ENCODE assay signal across 8 cellular contexts in genomic region chr12:124861492-124861891, GRCh38. TPM values are rescaled to one million over a fixed set of nuclear protein-coding genes. Genes with fewer than 3 reads are reported as not detected.
DNase-seq lines count a peak whose midpoint lies in the region; ATAC-seq and TF ChIP-seq lines count a peak whose summit lies in the region.

No MANE protein-coding gene starts in this region.

- no peak for ATAC-seq in GM18858 (IDR thresholded peaks at IDR 0.05; ENCODE audit: unreplicated experiment)
- ATAC-seq in GM21381 (IDR thresholded peaks at IDR 0.05; ENCODE audit: unreplicated experiment) = no peak
- no peak for ATAC-seq in HG03139 (IDR thresholded peaks at IDR 0.05; ENCODE audit: unreplicated experiment)

- peaks cover 0 to 10% of the 10 kb centered on the region in 2 donors for H3K4me1 ChIP-seq in breast epithelium

- intact Hi-C loops in breast epithelium (cut with DNase I; ENCODE audit: low total_unique reads) = no loop called here
- intact Hi-C loops in lower leg skin (cut with DNase I; ENCODE audit: low total_unique reads) = no loop called here

- 36 to 40% methylated on average over 9 of the region's 9 CpGs for WGBS in lower leg skin, 2 donors

- no peaks in the 10 kb centered on the region for H3K27me3 ChIP-seq in breast epithelium

- TF ChIP-seq POLR2A in breast epithelium (IDR thresholded peaks at IDR 0.05) = no peak
- TF ChIP-seq POLR2A in lower leg skin (IDR thresholded peaks at IDR 0.05) = no peak

- H3K9me3 ChIP-seq in breast epithelium = no peaks in the 10 kb centered on the region

- no peaks in the 10 kb centered on the region for H3K36me3 ChIP-seq in breast epithelium

- in situ Hi-C loops in KBM-7 (cut with MboI; ENCODE audit: low pct_unique_long_range_greater_than_20kb, low sequenced_read_pairs) = no loop called here

- DNase-seq in AG08395 (ENCODE audit: low spot score) = peak; percentile 56
- peak; percentile 44 for DNase-seq in HT-29 (ENCODE audit: low spot score)
- DNase-seq in breast epithelium (ENCODE audit: low spot score in 2 of 2) = peak; percentile 64 to 90
- DNase-seq in lower leg skin (ENCODE audit: low spot score in 2 of 2) = peak; percentile 63 to 92
- DNase-seq in KBM-7 = no peak

- H3K4me3 ChIP-seq in breast epithelium (peak overlapping the region in 1 of 3 donors; percentile 85), lower leg skin (ENCODE audit: low read depth, poor library complexity, severe bottlenecking) (no peak overlapping the region)

- H3K27ac ChIP-seq in breast epithelium = peak overlapping the region; percentile 20 to 74

- TF ChIP-seq CTCF in breast epithelium (IDR thresholded peaks at IDR 0.05) (no peak), lower leg skin (IDR thresholded peaks at IDR 0.05) (no peak)

RNA-seq across cellular contexts. Expression of gene SCARB1, which starts 2.2 kb away (rescaled TPM):
- total RNA-seq in HT-29 (2014; rRNA removed; shearing (Covaris generic)) = 83.9 and 84.9 TPM in 2 replicates
- 10 to 100 TPM; 18.4 to 61.3 (median 20.2) TPM for total RNA-seq in breast epithelium
- total RNA-seq in lower leg skin = 10 to 100 TPM; 18.6 to 41.8 (median 26.7) TPM

RNA-seq across cellular contexts. Expression of gene UBC, which starts 53.0 kb away (rescaled TPM):
- 1,727 and 1,789 TPM in 2 replicates for total RNA-seq in HT-29 (2014; rRNA removed; shearing (Covaris generic))
- total RNA-seq in breast epithelium (1,000 to 10,000 TPM; 1,552 to 1,797 (median 1,598) TPM), lower leg skin (1,000 to 10,000 TPM; 1,350 to 1,636 (median 1,452) TPM)
